Comparison of ENCODE assay signal across 2 cellular contexts in genomic region chr11:33735426-33736147, GRCh38.
TF ChIP-seq lines count a peak whose summit lies in the region.

No MANE protein-coding gene starts in this region.

TF ChIP-seq in HCT116, 20 proteins besides CTCF, POLR2A, EP300 and RAD21:
- TF ChIP-seq SIN3A (IDR thresholded peaks at IDR 0.05; ENCODE audit: low read depth) (no peak), ZNF274 (IDR thresholded peaks at IDR 0.05; ENCODE audit: low read depth, low read length) (no peak)

TF ChIP-seq in endothelial cell of umbilical vein, 7 proteins besides CTCF, POLR2A, EP300 and RAD21:
- TF ChIP-seq JUN (IDR thresholded peaks at IDR 0.05; ENCODE audit: borderline replicate concordance, insufficient read depth, insufficient read length, low read depth), result no peak
- TF ChIP-seq FOS (IDR thresholded peaks at IDR 0.05; ENCODE audit: borderline replicate concordance, insufficient read depth, low read length), result no peak
- TF ChIP-seq GATA2 (IDR thresholded peaks at IDR 0.05; ENCODE audit: insufficient read depth, insufficient read length, low read depth, low read length), result no peak
- no peak for TF ChIP-seq MAX (IDR thresholded peaks at IDR 0.05; ENCODE audit: insufficient read depth, insufficient read length)
